ENCODE assay signal across 8 cellular contexts in the genomic region with DNA sequence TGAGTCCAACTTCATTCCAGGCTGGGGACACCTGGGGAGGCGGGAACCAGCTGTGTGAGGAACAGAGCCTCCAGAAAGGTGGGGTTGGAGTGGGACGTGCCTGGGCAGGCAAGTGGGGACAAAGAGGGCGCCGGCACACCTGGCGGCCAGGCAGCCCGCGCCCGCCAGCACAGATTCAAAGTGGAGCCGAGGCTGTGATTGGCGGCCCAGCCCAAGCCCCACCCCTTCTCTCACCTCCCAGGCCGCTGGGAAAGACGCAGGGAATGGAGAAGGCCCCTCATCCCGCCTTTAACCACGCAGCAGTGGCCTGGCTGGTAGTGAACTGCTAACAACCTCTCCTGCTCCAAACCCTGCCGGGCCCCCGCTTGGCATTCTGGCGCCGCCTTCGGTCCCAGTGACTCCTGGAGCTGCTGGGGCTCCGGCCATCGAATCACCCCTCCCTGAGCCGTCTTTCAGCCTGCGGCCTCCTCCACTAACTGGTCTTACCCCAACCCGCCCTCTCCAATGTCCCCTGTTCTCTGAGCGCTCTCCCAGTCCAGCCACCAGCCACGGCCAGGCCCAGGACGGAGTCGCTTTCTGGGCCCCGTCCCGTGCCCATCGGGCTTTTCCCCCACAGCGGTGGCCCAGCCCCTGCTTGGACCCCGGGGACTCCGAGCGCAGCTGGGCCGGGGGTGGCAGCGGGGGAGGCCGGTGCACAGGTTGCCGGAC. TPM values are rescaled to one million over a fixed set of nuclear protein-coding genes. Genes with fewer than 3 reads are reported as not detected.
DNase-seq lines count a peak whose midpoint lies in the region; ATAC-seq lines count a peak whose summit lies in the region.

No MANE protein-coding gene starts in this region.

- H3K36me3 Mint-ChIP-seq in activated CD4-positive, alpha-beta memory T cell treated with anti-CD3 and anti-CD28 coated beads, Interleukin-2, amount 10 ng/mL, durations not matched to agents 7 days and 5 days (ENCODE audit: low read depth): no peaks in the 10 kb centered on the region
- no peaks in the 10 kb centered on the region for H3K36me3 Mint-ChIP-seq in T-cell

- ATAC-seq in HG02885 (IDR thresholded peaks at IDR 0.05; ENCODE audit: poor library complexity, unreplicated experiment) (peak; percentile 31), HG03442 (IDR thresholded peaks at IDR 0.05; ENCODE audit: unreplicated experiment) (no peak), T-cell (replicated peaks in 1 of 4) (no peak)

- peak overlapping the region; percentile 87 to 100 (median 98) for H3K27ac ChIP-seq in BLaER1 treated with 17β-estradiol and CSF1 and Interleukin-3, amounts not matched to agents 10 nM and 100 nM
- H3K27ac ChIP-seq in iPS-20b (ENCODE audit: low read length) (peak overlapping the region; percentile 100), substantia nigra (ENCODE audit: low read depth, low read length, poor library complexity, severe bottlenecking) (peak overlapping the region; percentile 99)

- no peaks in the 10 kb centered on the region for H3K36me3 ChIP-seq in BLaER1 treated with 17β-estradiol and CSF1 and Interleukin-3, amounts not matched to agents 10 nM and 100 nM
- no peaks in the 10 kb centered on the region for H3K36me3 ChIP-seq in iPS-20b (ENCODE audit: insufficient read depth, low read depth, low read length)

- POLR2A ChIA-PET in activated CD4-positive, alpha-beta memory T cell treated with anti-CD3 and anti-CD28 coated beads, Interleukin-2, amount 10 ng/mL, durations not matched to agents 7 days and 5 days (lab: Charles Lee): interaction anchor here (0.6 to 15.2 kb wide), 3 partner anchors 27 to 51 kb away, joined by 3 to 141 read pairs (median 11); a partner anchor contains a TSS
- POLR2A ChIA-PET in T-cell (lab: Charles Lee): interaction anchor here in 1 of 2 donors (0.5 to 0.6 kb wide), 2 partner anchors 37 to 68 kb away, joined by 3 to 7 read pairs; no protein-coding TSS in a partner anchor

- CTCF ChIA-PET in activated CD4-positive, alpha-beta memory T cell treated with anti-CD3 and anti-CD28 coated beads, Interleukin-2, amount 10 ng/mL, durations not matched to agents 7 days and 5 days (lab: Charles Lee): interaction anchor here (3.8 to 9.8 kb wide), 3 partner anchors 24 to 69 kb away, joined by 20 to 259 read pairs (median 125); a partner anchor contains a TSS
- CTCF ChIA-PET in T-cell (lab: Charles Lee): interaction anchor here (1.0 to 6.0 kb wide), 4 partner anchors 33 to 69 kb away, joined by 3 to 91 read pairs (median 4); no protein-coding TSS in a partner anchor

- peak overlapping the region; percentile 84 to 98 (median 94) for H3K9ac ChIP-seq in BLaER1 treated with 17β-estradiol and CSF1 and Interleukin-3, amounts not matched to agents 10 nM and 100 nM
- peak overlapping the region; percentile 99 for H3K9ac ChIP-seq in iPS-20b (ENCODE audit: low read depth, low read length)

- peaks cover 7% of the 10 kb centered on the region for H3K4me1 Mint-ChIP-seq in activated CD4-positive, alpha-beta memory T cell treated with anti-CD3 and anti-CD28 coated beads, Interleukin-2, amount 10 ng/mL, durations not matched to agents 7 days and 5 days
- H3K4me1 Mint-ChIP-seq in T-cell: peaks cover 8 to 15% (median 11%) of the 10 kb centered on the region in 3 donors

- no peak for DNase-seq in activated CD4-positive, alpha-beta memory T cell treated with anti-CD3 and anti-CD28 coated beads, Interleukin-2, amount 10 ng/mL, durations not matched to agents 7 days and 5 days
- DNase-seq in substantia nigra (lab: John Stamatoyannopoulos, UW) (peak in 4 of 49 donors; percentile 54 to 79 (median 64)), NCI-H1092 treated with DMSO at 0.1 percent for 48 hours (lab: John Stamatoyannopoulos, UW) (no peak), T-cell (no peak)

- H3K27me3 Mint-ChIP-seq in activated CD4-positive, alpha-beta memory T cell treated with anti-CD3 and anti-CD28 coated beads, Interleukin-2, amount 10 ng/mL, durations not matched to agents 7 days and 5 days: peaks cover 16% of the 10 kb centered on the region
- H3K27me3 Mint-ChIP-seq in T-cell: peaks cover 14 to 26% of the 10 kb centered on the region in 2 donors

- no peak overlapping the region for H3K27ac Mint-ChIP-seq in activated CD4-positive, alpha-beta memory T cell treated with anti-CD3 and anti-CD28 coated beads, Interleukin-2, amount 10 ng/mL, durations not matched to agents 7 days and 5 days
- H3K27ac Mint-ChIP-seq in T-cell: no peak overlapping the region

- peak overlapping the region; percentile 45 to 76 (median 68) for H3K4me3 ChIP-seq in BLaER1 treated with 17β-estradiol and CSF1 and Interleukin-3, amounts not matched to agents 10 nM and 100 nM
- H3K4me3 ChIP-seq in iPS-20b (ENCODE audit: low read length): peak overlapping the region; percentile 75

- H3K9me3 Mint-ChIP-seq in activated CD4-positive, alpha-beta memory T cell treated with anti-CD3 and anti-CD28 coated beads, Interleukin-2, amount 10 ng/mL, durations not matched to agents 7 days and 5 days: no peaks in the 10 kb centered on the region
- no peaks in the 10 kb centered on the region for H3K9me3 Mint-ChIP-seq in T-cell

- peak overlapping the region; percentile 83 to 100 (median 95) for H3K4me2 ChIP-seq in BLaER1 treated with 17β-estradiol and CSF1 and Interleukin-3, amounts not matched to agents 10 nM and 100 nM

- no peaks in the 10 kb centered on the region for H3K27me3 ChIP-seq in BLaER1 treated with 17β-estradiol and CSF1 and Interleukin-3, amounts not matched to agents 10 nM and 100 nM
- H3K27me3 ChIP-seq in iPS-20b (ENCODE audit: insufficient read depth, low read length): no peaks in the 10 kb centered on the region

- no peaks in the 10 kb centered on the region; a peak in 1 of 22 replicates for H4K20me1 ChIP-seq in BLaER1 treated with 17β-estradiol and CSF1 and Interleukin-3, amounts not matched to agents 10 nM and 100 nM

- H3K4me3 Mint-ChIP-seq in activated CD4-positive, alpha-beta memory T cell treated with anti-CD3 and anti-CD28 coated beads, Interleukin-2, amount 10 ng/mL, durations not matched to agents 7 days and 5 days: peak overlapping the region; percentile 17
- peak overlapping the region in 1 of 3 donors; percentile 50 for H3K4me3 Mint-ChIP-seq in T-cell

- H3K9me3 ChIP-seq in BLaER1 treated with 17β-estradiol and CSF1 and Interleukin-3, amounts not matched to agents 10 nM and 100 nM (replicated peaks in 1 of 11): no peaks in the 10 kb centered on the region
- H3K9me3 ChIP-seq in iPS-20b (ENCODE audit: insufficient read depth, low read depth, low read length): no peaks in the 10 kb centered on the region

- H3K4me1 ChIP-seq in BLaER1 treated with 17β-estradiol and CSF1 and Interleukin-3, amounts not matched to agents 10 nM and 100 nM: peaks cover 77 to 94% (median 84%) of the 10 kb centered on the region in 10 experiments
- H3K4me1 ChIP-seq in iPS-20b (ENCODE audit: insufficient read depth, low read length): peaks cover 6% of the 10 kb centered on the region; the same call in 1 of the 2 replicates

RNA-seq across cellular contexts. Expression of a gene that starts 27.9 kb away (rescaled TPM):
- 1,000 to 10,000 TPM; 1,300 to 1,326 TPM for total RNA-seq in activated CD4-positive, alpha-beta memory T cell treated with anti-CD3 and anti-CD28 coated beads, Interleukin-2, amount 10 ng/mL, durations not matched to agents 7 days and 5 days
- 1,000 to 10,000 TPM; 1,067 to 1,378 (median 1,149) TPM for total RNA-seq in T-cell
